8 cellular contexts compared by ENCODE assay signal in the genomic region with DNA sequence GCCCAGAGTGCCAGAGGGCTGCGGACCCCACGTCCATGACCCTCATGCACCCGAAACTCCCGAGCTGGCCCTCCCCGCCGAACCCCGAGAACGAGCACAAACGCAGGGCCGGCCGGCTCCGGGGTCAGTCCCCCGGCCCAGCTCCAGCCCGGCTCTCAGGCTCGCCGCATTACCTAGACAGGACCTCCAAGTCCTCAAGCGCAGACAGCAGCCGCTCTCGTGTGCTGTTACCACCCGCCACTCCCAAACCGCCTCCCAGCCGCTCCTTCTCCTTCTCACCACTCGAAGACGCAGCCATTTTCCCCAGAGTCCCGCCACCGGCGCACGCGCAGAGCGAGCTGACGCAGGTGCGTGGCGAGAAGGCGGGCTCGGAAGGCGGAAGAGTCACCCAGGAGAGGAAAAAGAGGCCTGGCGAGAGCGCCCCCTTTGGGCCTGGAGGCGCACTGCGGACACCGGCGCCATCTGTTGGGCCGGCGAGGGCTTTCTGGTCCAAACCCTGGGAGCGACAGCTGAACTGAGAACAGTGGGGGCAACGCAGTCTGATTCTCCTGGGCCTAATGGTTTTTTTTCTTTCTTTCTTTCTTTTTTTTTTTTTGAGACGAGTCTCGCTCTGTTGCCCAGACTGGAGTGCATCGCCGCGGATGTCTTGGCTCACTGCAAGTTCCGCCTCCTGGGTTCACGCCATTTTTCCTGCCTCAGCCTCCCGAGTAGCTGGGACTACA. TPM values are rescaled to one million over a fixed set of nuclear protein-coding genes. Genes with fewer than 3 reads are reported as not detected.
DNase-seq lines count a peak whose midpoint lies in the region; ATAC-seq, FAIRE-seq and TF ChIP-seq lines count a peak whose summit lies in the region.

A gene with protein sequence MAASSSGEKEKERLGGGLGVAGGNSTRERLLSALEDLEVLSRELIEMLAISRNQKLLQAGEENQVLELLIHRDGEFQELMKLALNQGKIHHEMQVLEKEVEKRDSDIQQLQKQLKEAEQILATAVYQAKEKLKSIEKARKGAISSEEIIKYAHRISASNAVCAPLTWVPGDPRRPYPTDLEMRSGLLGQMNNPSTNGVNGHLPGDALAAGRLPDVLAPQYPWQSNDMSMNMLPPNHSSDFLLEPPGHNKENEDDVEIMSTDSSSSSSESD (minus strand): TSS at position 324 of the 722 bp plus-strand sequence. CDS start 26 bp downstream, at position 298.

- POLR2A ChIA-PET in T-cell (lab: Charles Lee): interaction anchor here (0.6 to 1.2 kb wide), 6 partner anchors 10 to 1688 kb away, joined by 3 to 7 read pairs (median 3); a partner anchor contains a TSS

- peaks cover 39 to 45% (median 45%) of the 10 kb centered on the region in 3 donors for H3K4me1 Mint-ChIP-seq in T-cell

- H3K4me3 Mint-ChIP-seq in T-cell: peak within 1 kb of the TSS; percentile 93 to 97 (median 94)

- 9 to 57% (median 11%) methylated on average over 7 to 54 of the region's 54 CpGs for WGBS in adrenal gland, 4 donors
- WGBS in heart right ventricle, 2 donors: 7 to 9% methylated on average over 54 of the region's 54 CpGs
- 13 to 20% methylated on average over 30 to 47 of the region's 54 CpGs for WGBS in upper lobe of left lung, 2 donors

- H3K36me3 ChIP-seq in adrenal gland (replicated peaks in 1 of 2): no peaks in the 10 kb centered on the region
- no peaks in the 10 kb centered on the region for H3K36me3 ChIP-seq in heart right ventricle
- no peaks in the 10 kb centered on the region for H3K36me3 ChIP-seq in upper lobe of left lung

- peaks cover 0 to 3% (median 0%) of the 10 kb centered on the region in 3 donors for H3K9me3 Mint-ChIP-seq in T-cell

- peak; percentile 98 to 100 (median 99) for TF ChIP-seq CTCF in adrenal gland (IDR thresholded peaks at IDR 0.05)
- peak; percentile 98 to 100 (median 99) for TF ChIP-seq CTCF in heart right ventricle (IDR thresholded peaks at IDR 0.05)
- peak; percentile 98 to 100 (median 99) for TF ChIP-seq CTCF in upper lobe of left lung (IDR thresholded peaks at IDR 0.05)

- CTCF ChIA-PET in T-cell (lab: Charles Lee): interaction anchor here (0.6 to 3.2 kb wide), 16 partner anchors 16 to 1171 kb away, joined by 3 to 27 read pairs (median 3); a partner anchor contains a TSS

- intact Hi-C loops in adrenal gland (cut with DNase I) (loop anchor here in 1 of 2 donors (10.0 kb wide), 1 partner anchor 60 kb away; a partner anchor contains a TSS), heart right ventricle (cut with DNase I) (loop anchor here in 6 of 10 donors (5.0 to 10.0 kb wide), 6 partner anchors 58 to 230 kb away; a partner anchor contains a TSS), posterior cingulate gyrus (cut with DNase I) (loop anchor here (2.0 to 10.0 kb wide), 2 partner anchors 56 to 140 kb away; a partner anchor contains a TSS)

- no peaks in the 10 kb centered on the region for H3K27me3 ChIP-seq in adrenal gland
- no peaks in the 10 kb centered on the region for H3K27me3 ChIP-seq in heart right ventricle
- H3K27me3 ChIP-seq in upper lobe of left lung: no peaks in the 10 kb centered on the region

- H3K27me3 Mint-ChIP-seq in T-cell: peaks cover 0 to 1% of the 10 kb centered on the region in 2 donors

- H3K4me3 ChIP-seq in adrenal gland (peak within 1 kb of the TSS; percentile 52 to 97 (median 88)), heart right ventricle (peak within 1 kb of the TSS; percentile 61 to 100 (median 97)), upper lobe of left lung (peak within 1 kb of the TSS; percentile 68 to 97 (median 86))

- H3K27ac Mint-ChIP-seq in T-cell: peak within 1 kb of the TSS; percentile 91 to 94

- H3K4me1 ChIP-seq in adrenal gland (replicated peaks in 1 of 2): peaks cover 11 to 35% of the 10 kb centered on the region in 2 donors
- peaks cover 0 to 45% (median 35%) of the 10 kb centered on the region in 9 donors for H3K4me1 ChIP-seq in heart right ventricle
- H3K4me1 ChIP-seq in upper lobe of left lung: peaks cover 15 to 54% (median 30%) of the 10 kb centered on the region in 4 donors

- H3K36me3 Mint-ChIP-seq in T-cell: no peaks in the 10 kb centered on the region

- TF ChIP-seq POLR2A in GM12892 (IDR thresholded peaks at IDR 0.05; ENCODE audit: low read depth, low read length): peak; percentile 96
- TF ChIP-seq POLR2A in adrenal gland (IDR thresholded peaks at IDR 0.05): peak; percentile 66 to 85
- TF ChIP-seq POLR2A in upper lobe of left lung (IDR thresholded peaks at IDR 0.05): peak in 3 of 4 donors; percentile 62 to 92 (median 83)

- no peak for TF ChIP-seq EP300 in upper lobe of left lung (IDR thresholded peaks at IDR 0.05)

- peak; percentile 94 for ATAC-seq in HG02852 (IDR thresholded peaks at IDR 0.05; ENCODE audit: unreplicated experiment)
- peak; percentile 93 to 99 (median 96) for ATAC-seq in T-cell (replicated peaks in 1 of 4)
- ATAC-seq in heart right ventricle: peak; percentile 97 to 99 (median 98)
- peak; percentile 99 for ATAC-seq in upper lobe of left lung (ENCODE audit: low FRiP score in 2 of 2)

- peak; percentile 100 for FAIRE-seq in GM12892 (lab: Jason Lieb, UNC)

- H3K9me3 ChIP-seq in adrenal gland (replicated peaks in 1 of 3) (no peaks in the 10 kb centered on the region), heart right ventricle (no peaks in the 10 kb centered on the region), upper lobe of left lung (no peaks in the 10 kb centered on the region)

- peak within 1 kb of the TSS in 4 of 5 donors; percentile 60 to 92 (median 84) for H3K27ac ChIP-seq in adrenal gland
- peak within 1 kb of the TSS; percentile 11 to 96 (median 91) for H3K27ac ChIP-seq in heart right ventricle
- H3K27ac ChIP-seq in upper lobe of left lung: peak within 1 kb of the TSS; percentile 88 to 96 (median 90)

- peak; percentile 93 for DNase-seq in GM12892 (ENCODE audit: insufficient read length)
- peak; percentile 7 for DNase-seq in NCI-H1436 treated with DMSO at 0.1 percent for 48 hours (lab: John Stamatoyannopoulos, UW)
- DNase-seq in T-cell: peak; percentile 91 to 98 (median 95)
- DNase-seq in adrenal gland: peak; percentile 93 to 98 (median 96)
- peak; percentile 96 to 98 for DNase-seq in heart right ventricle
- peak; percentile 91 to 99 (median 96) for DNase-seq in posterior cingulate gyrus
- DNase-seq in upper lobe of left lung: peak; percentile 95 to 100

RNA-seq across cellular contexts. Expression of the gene that starts here (rescaled TPM):
- polyA plus RNA-seq in GM12892 (2012; ENCODE audit: missing spikeins): 52.6 TPM
- total RNA-seq in T-cell (10 to 100 TPM; 43.7 to 51.3 (median 45.7) TPM), adrenal gland (10 to 100 TPM; 12.9 to 47.7 (median 36.7) TPM), heart right ventricle (10 to 100 TPM; 42.7 to 57.7 (median 48.7) TPM), upper lobe of left lung (10 to 100 TPM; 23.2 to 41.8 (median 35.5) TPM)
- polyA plus RNA-seq in adrenal gland (10 to 100 TPM; 33.5 to 93.1 (median 45.7) TPM), heart right ventricle (10 to 100 TPM; 44.3 to 46.8 TPM)

Comparison
In these comparisons a context has a peak if more than half of its experiments do, and no peak if none do; other contexts are left out.
1. Peak in every context shown above with its lines: DNase-seq, ATAC-seq, H3K4me3 ChIP-seq and H3K27ac ChIP-seq.
2. DNase-seq: peak in every context shown above with its lines; median percentile 98 in upper lobe of left lung; 97 in heart right ventricle; 96 in adrenal gland; 96 in posterior cingulate gyrus; 95 in T-cell; 93 in GM12892; 7 in NCI-H1436 treated with DMSO at 0.1 percent for 48 hours.